ENCODE assay signal across 1 cellular context in genomic region chr5:53027913-53028312, GRCh38.
TF ChIP-seq lines count a peak whose summit lies in the region.

No MANE protein-coding gene starts in this region.

TF ChIP-seq in HEK293, 187 proteins besides CTCF, POLR2A, EP300 and RAD21 (continued from another document and continues in another):
- TF ChIP-seq ZNF747 (tag by site-specific recombination; IDR thresholded peaks at IDR 0.05) (no peak), KLF16 (tag by site-specific recombination; IDR thresholded peaks at IDR 0.05) (no peak), TRIM28 (IDR thresholded peaks at IDR 0.05; ENCODE audit: borderline replicate concordance, low read length) (no peak), ZBTB20 (tag by site-specific recombination; IDR thresholded peaks at IDR 0.05) (no peak), ZBTB7A (tag by site-specific recombination; IDR thresholded peaks at IDR 0.05; ENCODE audit: low read depth) (no peak), ATF2 (tag by site-specific recombination; IDR thresholded peaks at IDR 0.05; ENCODE audit: low read depth) (no peak), ZNF777 (tag by site-specific recombination; IDR thresholded peaks at IDR 0.05; ENCODE audit: borderline replicate concordance) (no peak), ZNF121 (tag by site-specific recombination; IDR thresholded peaks at IDR 0.05) (no peak), HOXC10 (CRISPR knock-in tag; IDR thresholded peaks at IDR 0.05) (no peak), REPIN1 (tag by site-specific recombination; IDR thresholded peaks at IDR 0.05; ENCODE audit: low read depth) (no peak), ZNF366 (tag by site-specific recombination; conservative IDR thresholded peaks at IDR 0.05) (0 out of 2 replicates have a peak, but pooled peaks have one; percentile 27), ZNF837 (tag by site-specific recombination; IDR thresholded peaks at IDR 0.05) (no peak), ZNF514 (tag by site-specific recombination; IDR thresholded peaks at IDR 0.05) (no peak), ZFHX2 (tag by site-specific recombination; conservative IDR thresholded peaks at IDR 0.05) (no peak), ZNF670 (tag by site-specific recombination; IDR thresholded peaks at IDR 0.05; ENCODE audit: low read depth) (no peak), ZEB2 (tag by site-specific recombination; IDR thresholded peaks at IDR 0.05) (peak; percentile 59; the same call in 1 of the 2 replicates), ZNF404 (tag by site-specific recombination; IDR thresholded peaks at IDR 0.05) (no peak), ZNF558 (tag by site-specific recombination; IDR thresholded peaks at IDR 0.05) (no peak; the same call in 1 of the 2 replicates), ZNF776 (tag by site-specific recombination; IDR thresholded peaks at IDR 0.05; ENCODE audit: borderline replicate concordance) (no peak), ZNF768 (tag by site-specific recombination; IDR thresholded peaks at IDR 0.05) (no peak), ELK4 (IDR thresholded peaks at IDR 0.05; ENCODE audit: borderline replicate concordance, low read depth, low read length) (no peak), ZNF529 (tag by site-specific recombination; IDR thresholded peaks at IDR 0.05; ENCODE audit: insufficient replicate concordance) (no peak), ZNF394 (tag by site-specific recombination; IDR thresholded peaks at IDR 0.05; ENCODE audit: borderline replicate concordance) (no peak), ZNF16 (tag by site-specific recombination; IDR thresholded peaks at IDR 0.05; ENCODE audit: low read depth) (no peak), ZFP37 (tag by site-specific recombination; IDR thresholded peaks at IDR 0.05) (no peak), RBAK (tag by site-specific recombination; IDR thresholded peaks at IDR 0.05) (no peak), ZNF645 (tag by site-specific recombination; IDR thresholded peaks at IDR 0.05) (no peak), HOXD13 (CRISPR knock-in tag; IDR thresholded peaks at IDR 0.05; ENCODE audit: borderline replicate concordance) (no peak), AEBP2 (tag by site-specific recombination; IDR thresholded peaks at IDR 0.05; ENCODE audit: borderline replicate concordance) (no peak), HOXA7 (CRISPR knock-in tag; IDR thresholded peaks at IDR 0.05; ENCODE audit: borderline replicate concordance) (no peak), KLF17 (tag by site-specific recombination; IDR thresholded peaks at IDR 0.05) (no peak), ZNF785 (tag by site-specific recombination; IDR thresholded peaks at IDR 0.05) (no peak), ZNF214 (tag by site-specific recombination; IDR thresholded peaks at IDR 0.05; ENCODE audit: borderline replicate concordance) (no peak), ZNF843 (tag by site-specific recombination; IDR thresholded peaks at IDR 0.05) (peak; percentile 50; the same call in 1 of the 2 replicates), ZNF629 (tag by site-specific recombination; IDR thresholded peaks at IDR 0.05) (peak; percentile 70), ZNF114 (tag by site-specific recombination; IDR thresholded peaks at IDR 0.05) (no peak), ZNF211 (tag by site-specific recombination; IDR thresholded peaks at IDR 0.05; ENCODE audit: low read depth) (no peak), ZNF626 (tag by site-specific recombination; IDR thresholded peaks at IDR 0.05) (no peak), ZNF555 (tag by site-specific recombination; conservative IDR thresholded peaks at IDR 0.05) (no peak), ZFP3 (tag by site-specific recombination; IDR thresholded peaks at IDR 0.05; ENCODE audit: low read depth) (no peak)
- TF ChIP-seq, protein P1, sequence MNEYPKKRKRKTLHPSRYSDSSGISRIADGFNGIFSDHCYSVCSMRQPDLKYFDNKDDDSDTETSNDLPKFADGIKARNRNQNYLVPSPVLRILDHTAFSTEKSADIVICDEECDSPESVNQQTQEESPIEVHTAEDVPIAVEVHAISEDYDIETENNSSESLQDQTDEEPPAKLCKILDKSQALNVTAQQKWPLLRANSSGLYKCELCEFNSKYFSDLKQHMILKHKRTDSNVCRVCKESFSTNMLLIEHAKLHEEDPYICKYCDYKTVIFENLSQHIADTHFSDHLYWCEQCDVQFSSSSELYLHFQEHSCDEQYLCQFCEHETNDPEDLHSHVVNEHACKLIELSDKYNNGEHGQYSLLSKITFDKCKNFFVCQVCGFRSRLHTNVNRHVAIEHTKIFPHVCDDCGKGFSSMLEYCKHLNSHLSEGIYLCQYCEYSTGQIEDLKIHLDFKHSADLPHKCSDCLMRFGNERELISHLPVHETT (tag by site-specific recombination; IDR thresholded peaks at IDR 0.05) = no peak
- TF ChIP-seq, protein P2, sequence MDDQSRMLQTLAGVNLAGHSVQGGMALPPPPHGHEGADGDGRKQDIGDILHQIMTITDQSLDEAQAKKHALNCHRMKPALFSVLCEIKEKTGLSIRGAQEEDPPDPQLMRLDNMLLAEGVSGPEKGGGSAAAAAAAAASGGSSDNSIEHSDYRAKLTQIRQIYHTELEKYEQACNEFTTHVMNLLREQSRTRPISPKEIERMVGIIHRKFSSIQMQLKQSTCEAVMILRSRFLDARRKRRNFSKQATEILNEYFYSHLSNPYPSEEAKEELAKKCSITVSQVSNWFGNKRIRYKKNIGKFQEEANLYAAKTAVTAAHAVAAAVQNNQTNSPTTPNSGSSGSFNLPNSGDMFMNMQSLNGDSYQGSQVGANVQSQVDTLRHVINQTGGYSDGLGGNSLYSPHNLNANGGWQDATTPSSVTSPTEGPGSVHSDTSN (CRISPR knock-in tag; IDR thresholded peaks at IDR 0.05) = no peak
- TF ChIP-seq, protein P3, sequence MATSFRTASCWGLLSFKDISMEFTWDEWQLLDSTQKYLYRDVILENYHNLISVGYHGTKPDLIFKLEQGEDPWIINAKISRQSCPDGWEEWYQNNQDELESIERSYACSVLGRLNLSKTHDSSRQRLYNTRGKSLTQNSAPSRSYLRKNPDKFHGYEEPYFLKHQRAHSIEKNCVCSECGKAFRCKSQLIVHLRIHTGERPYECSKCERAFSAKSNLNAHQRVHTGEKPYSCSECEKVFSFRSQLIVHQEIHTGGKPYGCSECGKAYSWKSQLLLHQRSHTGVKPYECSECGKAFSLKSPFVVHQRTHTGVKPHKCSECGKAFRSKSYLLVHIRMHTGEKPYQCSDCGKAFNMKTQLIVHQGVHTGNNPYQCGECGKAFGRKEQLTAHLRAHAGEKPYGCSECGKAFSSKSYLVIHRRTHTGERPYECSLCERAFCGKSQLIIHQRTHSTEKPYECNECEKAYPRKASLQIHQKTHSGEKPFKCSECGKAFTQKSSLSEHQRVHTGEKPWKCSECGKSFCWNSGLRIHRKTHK (tag by site-specific recombination; IDR thresholded peaks at IDR 0.05) = no peak
- TF ChIP-seq, protein P4, sequence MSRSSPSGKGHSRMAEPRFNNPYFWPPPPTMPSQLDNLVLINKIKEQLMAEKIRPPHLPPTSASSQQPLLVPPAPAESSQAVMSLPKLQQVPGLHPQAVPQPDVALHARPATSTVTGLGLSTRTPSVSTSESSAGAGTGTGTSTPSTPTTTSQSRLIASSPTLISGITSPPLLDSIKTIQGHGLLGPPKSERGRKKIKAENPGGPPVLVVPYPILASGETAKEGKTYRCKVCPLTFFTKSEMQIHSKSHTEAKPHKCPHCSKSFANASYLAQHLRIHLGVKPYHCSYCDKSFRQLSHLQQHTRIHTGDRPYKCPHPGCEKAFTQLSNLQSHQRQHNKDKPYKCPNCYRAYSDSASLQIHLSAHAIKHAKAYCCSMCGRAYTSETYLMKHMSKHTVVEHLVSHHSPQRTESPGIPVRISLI (tag by site-specific recombination; IDR thresholded peaks at IDR 0.05) = peak; percentile 98
- TF ChIP-seq, protein P5, sequence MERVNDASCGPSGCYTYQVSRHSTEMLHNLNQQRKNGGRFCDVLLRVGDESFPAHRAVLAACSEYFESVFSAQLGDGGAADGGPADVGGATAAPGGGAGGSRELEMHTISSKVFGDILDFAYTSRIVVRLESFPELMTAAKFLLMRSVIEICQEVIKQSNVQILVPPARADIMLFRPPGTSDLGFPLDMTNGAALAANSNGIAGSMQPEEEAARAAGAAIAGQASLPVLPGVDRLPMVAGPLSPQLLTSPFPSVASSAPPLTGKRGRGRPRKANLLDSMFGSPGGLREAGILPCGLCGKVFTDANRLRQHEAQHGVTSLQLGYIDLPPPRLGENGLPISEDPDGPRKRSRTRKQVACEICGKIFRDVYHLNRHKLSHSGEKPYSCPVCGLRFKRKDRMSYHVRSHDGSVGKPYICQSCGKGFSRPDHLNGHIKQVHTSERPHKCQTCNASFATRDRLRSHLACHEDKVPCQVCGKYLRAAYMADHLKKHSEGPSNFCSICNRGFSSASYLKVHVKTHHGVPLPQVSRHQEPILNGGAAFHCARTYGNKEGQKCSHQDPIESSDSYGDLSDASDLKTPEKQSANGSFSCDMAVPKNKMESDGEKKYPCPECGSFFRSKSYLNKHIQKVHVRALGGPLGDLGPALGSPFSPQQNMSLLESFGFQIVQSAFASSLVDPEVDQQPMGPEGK (tag by site-specific recombination; IDR thresholded peaks at IDR 0.05) = no peak
- TF ChIP-seq, protein P6, sequence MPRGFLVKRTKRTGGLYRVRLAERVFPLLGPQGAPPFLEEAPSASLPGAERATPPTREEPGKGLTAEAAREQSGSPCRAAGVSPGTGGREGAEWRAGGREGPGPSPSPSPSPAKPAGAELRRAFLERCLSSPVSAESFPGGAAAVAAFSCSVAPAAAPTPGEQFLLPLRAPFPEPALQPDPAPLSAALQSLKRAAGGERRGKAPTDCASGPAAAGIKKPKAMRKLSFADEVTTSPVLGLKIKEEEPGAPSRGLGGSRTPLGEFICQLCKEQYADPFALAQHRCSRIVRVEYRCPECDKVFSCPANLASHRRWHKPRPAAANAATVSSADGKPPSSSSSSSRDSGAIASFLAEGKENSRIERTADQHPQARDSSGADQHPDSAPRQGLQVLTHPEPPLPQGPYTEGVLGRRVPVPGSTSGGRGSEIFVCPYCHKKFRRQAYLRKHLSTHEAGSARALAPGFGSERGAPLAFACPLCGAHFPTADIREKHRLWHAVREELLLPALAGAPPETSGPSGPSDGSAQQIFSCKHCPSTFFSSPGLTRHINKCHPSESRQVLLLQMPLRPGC (tag by site-specific recombination; IDR thresholded peaks at IDR 0.05) = peak; percentile 28; the same call in 1 of the 2 replicates
- TF ChIP-seq, protein P7, sequence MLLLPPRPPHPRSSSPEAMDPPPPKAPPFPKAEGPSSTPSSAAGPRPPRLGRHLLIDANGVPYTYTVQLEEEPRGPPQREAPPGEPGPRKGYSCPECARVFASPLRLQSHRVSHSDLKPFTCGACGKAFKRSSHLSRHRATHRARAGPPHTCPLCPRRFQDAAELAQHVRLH (tag by site-specific recombination; IDR thresholded peaks at IDR 0.05) = no peak
